In genomic region chr13:32530841-32531253, GRCh38 we compare ENCODE assay signal across 9 cellular contexts. TPM values are rescaled to one million over a fixed set of nuclear protein-coding genes. Genes with fewer than 3 reads are reported as not detected.
DNase-seq lines count a peak whose midpoint lies in the region; ATAC-seq and TF ChIP-seq lines count a peak whose summit lies in the region.
"Had no signal": no experiment of that assay in that cellular context is flagged by ENCODE, and none has a peak within 500 bp of the region (broad histone marks: within the 10 kb centered on the region; RNA-seq: fewer than 3 reads in every experiment).

No MANE protein-coding gene starts in this region.

- H3K4me1 Mint-ChIP-seq in GM23338, result peaks cover 14% of the 10 kb centered on the region; the same call in 2 of the 3 replicates
- H3K4me1 Mint-ChIP-seq in Caco-2 (ENCODE audit: low read depth, unreplicated experiment), result peaks cover 14% of the 10 kb centered on the region

- H3K9me3 ChIP-seq in Caco-2, result no peaks in the 10 kb centered on the region
- H3K9me3 ChIP-seq: SJSA1 had no signal

- no peak for TF ChIP-seq CTCF in GM12865 (IDR thresholded peaks at IDR 0.05; ENCODE audit: insufficient read depth, low read depth, low read length, missing control alignments)
- no peak for TF ChIP-seq CTCF in GM23338 (conservative IDR thresholded peaks at IDR 0.05; ENCODE audit: low read depth in 2 of 2)
- no peak for TF ChIP-seq CTCF in fibroblast of mammary gland (conservative IDR thresholded peaks at IDR 0.05; ENCODE audit: control insufficient read depth, insufficient read depth, low read depth, low read length)
- no peak for TF ChIP-seq CTCF in Caco-2 (IDR thresholded peaks at IDR 0.05; ENCODE audit: insufficient read depth in 1 of 2, low read depth in 1 of 2, low read length in 1 of 2, severe bottlenecking in 1 of 2, unreplicated experiment in 1 of 2)

- H3K36me3 ChIP-seq in GM23338 (ENCODE audit: insufficient read depth), result peaks cover 8% of the 10 kb centered on the region; the same call in 1 of the 2 replicates
- H3K36me3 ChIP-seq in rectal smooth muscle tissue (ENCODE audit: control insufficient read depth, insufficient read depth, low read length), result no peaks in the 10 kb centered on the region
- H3K36me3 ChIP-seq in Caco-2 (ENCODE audit: control insufficient read depth, insufficient read depth, low read length), result peaks cover 2% of the 10 kb centered on the region

- CTCF ChIA-PET in Caco-2 (lab: Charles Lee), result no interaction called here

- H3K27me3 Mint-ChIP-seq in GM23338 (ENCODE audit: insufficient read depth, low read depth, poor library complexity), result peaks cover 2% of the 10 kb centered on the region
- H3K27me3 Mint-ChIP-seq in Caco-2 (ENCODE audit: insufficient read depth, unreplicated experiment), result no peaks in the 10 kb centered on the region

- H3K9me2 ChIP-seq in GM23338 (ENCODE audit: insufficient read depth), result no peaks in the 10 kb centered on the region

- H3K27ac ChIP-seq in GM23338 (ENCODE audit: low read depth) (no peak overlapping the region), rectal smooth muscle tissue (ENCODE audit: low read depth, low read length) (no peak overlapping the region)
- H3K27ac ChIP-seq: SJSA1 had no signal

- H3K27ac Mint-ChIP-seq in GM23338, result no peak overlapping the region; the same call in 1 of the 2 replicates
- no peak overlapping the region for H3K27ac Mint-ChIP-seq in Caco-2 (ENCODE audit: unreplicated experiment)

- H3K27me3 ChIP-seq in GM23338 (ENCODE audit: insufficient read depth) (no peaks in the 10 kb centered on the region), rectal smooth muscle tissue (ENCODE audit: control insufficient read depth, insufficient read depth, low read length) (no peaks in the 10 kb centered on the region), Caco-2 (replicated peaks; ENCODE audit: control insufficient read depth, insufficient read depth, low read length) (no peaks in the 10 kb centered on the region)
- H3K27me3 ChIP-seq: SJSA1 had no signal

- H3K9ac ChIP-seq in rectal smooth muscle tissue (ENCODE audit: low read length), result no peak overlapping the region

- ATAC-seq in GM23338, result no peak

- no peak overlapping the region for H2AFZ ChIP-seq in GM23338

- H3K79me2 ChIP-seq in GM23338 (replicated peaks; ENCODE audit: insufficient read depth), result peaks cover 100% of the 10 kb centered on the region

- no peaks in the 10 kb centered on the region for H3K9me3 Mint-ChIP-seq in GM23338
- no peaks in the 10 kb centered on the region for H3K9me3 Mint-ChIP-seq in Caco-2 (ENCODE audit: unreplicated experiment)

- BruUV-seq in Caco-2 (replicated peaks; lab: Mats Ljungman, UMichigan), result no TSS peak

- H3K4me3 Mint-ChIP-seq in GM23338 (no peak overlapping the region), Caco-2 (ENCODE audit: unreplicated experiment) (no peak overlapping the region)

- POLR2A ChIA-PET in Caco-2 (lab: Charles Lee), result no interaction called here

- H4K20me1 ChIP-seq in GM23338 (replicated peaks; ENCODE audit: insufficient read depth), result peaks cover 15% of the 10 kb centered on the region

- H3K4me1 ChIP-seq in GM23338 (ENCODE audit: insufficient read depth), result peaks cover 10% of the 10 kb centered on the region; the same call in 1 of the 2 replicates
- peaks cover 19% of the 10 kb centered on the region for H3K4me1 ChIP-seq in rectal smooth muscle tissue (ENCODE audit: control insufficient read depth, insufficient read depth, low read length)
- H3K4me1 ChIP-seq in Caco-2, result no peaks in the 10 kb centered on the region

- DNase-seq in GM12865 (ENCODE audit: low read depth) (peak; percentile 59), GM23338 (ENCODE audit: low spot score) (peak; percentile 1), RPMI7951 (ENCODE audit: low read depth) (peak; percentile 61), fibroblast of mammary gland (ENCODE audit: low read depth) (peak; percentile 68), germinal center (ENCODE audit: low spot score) (no peak), Caco-2 (no peak), HuH-7.5 (ENCODE audit: low spot score) (no peak)

- no peaks in the 10 kb centered on the region for H3F3A ChIP-seq in GM23338 (replicated peaks; ENCODE audit: low read depth)

- no peak overlapping the region for H3K4me2 ChIP-seq in GM23338

- H3K4me3 ChIP-seq in GM12865 (ENCODE audit: low read depth, low read length) (peak overlapping the region; percentile 42), GM23338 (no peak overlapping the region), fibroblast of mammary gland (ENCODE audit: control insufficient read depth, low read depth, low read length) (no peak overlapping the region), rectal smooth muscle tissue (ENCODE audit: low read length) (peak overlapping the region; percentile 27), Caco-2 (ENCODE audit: low read depth, low read length) (no peak overlapping the region)
- H3K4me3 ChIP-seq: SJSA1 had no signal

- peaks cover 29% of the 10 kb centered on the region for H3K36me3 Mint-ChIP-seq in GM23338 (ENCODE audit: low read depth)
- peaks cover 45% of the 10 kb centered on the region for H3K36me3 Mint-ChIP-seq in Caco-2 (ENCODE audit: insufficient read depth, unreplicated experiment)

- intact Hi-C loops in Caco-2 (cut with micrococcal nuclease; ENCODE audit: unreplicated experiment), result no loop called here

TF ChIP-seq in GM23338, 12 proteins besides CTCF, POLR2A, EP300 and RAD21:
- TF ChIP-seq STAT1 (IDR thresholded peaks at IDR 0.05; ENCODE audit: unreplicated experiment) (no peak), ZNF462 (CRISPR knock-in tag; IDR thresholded peaks at IDR 0.05) (no peak), NANOG (IDR thresholded peaks at IDR 0.05; ENCODE audit: borderline replicate concordance) (no peak), ZNF331 (CRISPR knock-in tag; IDR thresholded peaks at IDR 0.05; ENCODE audit: low read depth) (no peak), CREB1 (CRISPR knock-in tag; IDR thresholded peaks at IDR 0.05; ENCODE audit: low read depth) (no peak)
TF ChIP-seq in GM23338: peak in this region for 0.

RNA-seq across cellular contexts. Expression of gene N4BP2L2, which starts 7.7 kb away (rescaled TPM):
- 63.1 and 82.5 TPM in 2 replicates for total RNA-seq in GM23338 (2014; rRNA removed; shearing (Covaris generic))
- polyA plus RNA-seq in GM23338 (2016; fragmentation: Nextera tagmentation; extraction: Ambion mirVana), result 149 and 160 TPM in 2 replicates
- total RNA-seq in RPMI7951 (2014; rRNA removed; shearing (Covaris generic)), result 46.2 and 68.8 TPM in 2 replicates
- 128 and 131 TPM in 2 replicates for total RNA-seq in Caco-2 (2022)

RNA-seq across cellular contexts. Expression of gene PDS5B, which starts 55.4 kb away (rescaled TPM):
- 43.9 and 44.2 TPM in 2 replicates for total RNA-seq in GM23338 (2014; rRNA removed; shearing (Covaris generic))
- 35.8 and 46.5 TPM in 2 replicates for polyA plus RNA-seq in GM23338 (2016; fragmentation: Nextera tagmentation; extraction: Ambion mirVana)
- 13.9 and 16.3 TPM in 2 replicates for total RNA-seq in RPMI7951 (2014; rRNA removed; shearing (Covaris generic))
- total RNA-seq in Caco-2 (2022), result 53.0 and 54.9 TPM in 2 replicates

Comparison
In these comparisons a context has a peak if more than half of its experiments do, and no peak if none do; other contexts are left out.
1. DNase-seq: peak in GM12865 (single experiment), GM23338 (single experiment), RPMI7951 (single experiment) and fibroblast of mammary gland (single experiment); none in germinal center (single experiment), Caco-2 (0 of 2) and HuH-7.5 (single experiment).
2. H3K4me3 ChIP-seq: peak in GM12865 (single experiment) and rectal smooth muscle tissue (single experiment); none in GM23338 (single experiment), fibroblast of mammary gland (single experiment) and Caco-2 (single experiment).